In the genomic region with DNA sequence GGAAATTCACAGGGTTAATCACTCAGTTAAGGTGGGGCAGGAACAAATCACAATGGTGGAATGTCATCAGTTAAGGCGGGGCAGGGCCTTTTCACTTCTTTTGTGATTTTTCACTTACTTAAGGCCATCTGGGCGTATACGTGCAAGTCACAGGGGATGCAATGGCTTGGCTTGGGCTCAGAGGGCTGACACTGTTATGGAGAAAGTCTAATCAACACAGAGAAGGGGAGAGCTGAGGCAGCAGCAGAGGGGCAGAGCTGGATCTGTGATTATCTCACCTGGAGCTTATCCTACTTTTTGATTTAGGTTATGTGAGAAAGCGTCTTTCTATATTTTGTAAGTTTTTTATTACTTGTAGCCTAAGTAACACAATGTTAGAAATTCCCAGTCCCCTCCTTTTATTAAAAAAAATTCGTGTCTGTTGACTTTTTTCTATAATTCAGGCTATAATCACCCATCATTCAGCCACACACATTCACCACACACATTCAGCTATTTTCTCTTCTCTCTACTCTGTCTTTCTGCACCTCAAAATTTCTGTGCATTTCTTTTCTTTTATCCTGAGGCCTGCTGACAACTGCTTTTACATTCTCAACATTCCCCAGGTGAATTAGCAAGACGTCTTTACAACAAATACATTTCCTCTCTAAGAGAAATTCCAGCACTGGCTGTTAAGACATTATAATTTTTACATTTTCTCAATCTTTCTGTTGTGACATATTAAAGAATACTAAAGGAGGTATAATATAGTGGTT, we compare ENCODE assay signal across 2 cellular contexts.
TF ChIP-seq lines count a peak whose summit lies in the region.

No MANE protein-coding gene starts in this region.

TF ChIP-seq in A549, 52 proteins besides CTCF, POLR2A, EP300 and RAD21:
- TF ChIP-seq TP53 (CRISPR knock-in tag; IDR thresholded peaks at IDR 0.05): no peak
- TF ChIP-seq ZNF302 (CRISPR knock-in tag; IDR thresholded peaks at IDR 0.05): no peak
- no peak for TF ChIP-seq ZC3H11A (IDR thresholded peaks at IDR 0.05)
- TF ChIP-seq MAFK (IDR thresholded peaks at IDR 0.05; ENCODE audit: partially characterized antibody): no peak
- no peak for TF ChIP-seq FOSB (CRISPR knock-in tag; IDR thresholded peaks at IDR 0.05)
- TF ChIP-seq, protein P1, sequence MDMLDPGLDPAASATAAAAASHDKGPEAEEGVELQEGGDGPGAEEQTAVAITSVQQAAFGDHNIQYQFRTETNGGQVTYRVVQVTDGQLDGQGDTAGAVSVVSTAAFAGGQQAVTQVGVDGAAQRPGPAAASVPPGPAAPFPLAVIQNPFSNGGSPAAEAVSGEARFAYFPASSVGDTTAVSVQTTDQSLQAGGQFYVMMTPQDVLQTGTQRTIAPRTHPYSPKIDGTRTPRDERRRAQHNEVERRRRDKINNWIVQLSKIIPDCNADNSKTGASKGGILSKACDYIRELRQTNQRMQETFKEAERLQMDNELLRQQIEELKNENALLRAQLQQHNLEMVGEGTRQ (IDR thresholded peaks at IDR 0.05): no peak
- no peak for TF ChIP-seq CBX8 (IDR thresholded peaks at IDR 0.05)
- TF ChIP-seq ESRRA (IDR thresholded peaks at IDR 0.05; ENCODE audit: borderline replicate concordance, low read length): no peak
- TF ChIP-seq HEYL (CRISPR knock-in tag; IDR thresholded peaks at IDR 0.05): no peak
- no peak for TF ChIP-seq HDAC2 (IDR thresholded peaks at IDR 0.05)
- no peak for TF ChIP-seq GATA3 (IDR thresholded peaks at IDR 0.05; ENCODE audit: borderline replicate concordance)

TF ChIP-seq in IMR-90, 13 proteins besides CTCF, POLR2A, EP300 and RAD21:
- TF ChIP-seq BHLHE40 (IDR thresholded peaks at IDR 0.05; ENCODE audit: low read depth, low read length) (no peak), RFX5 (IDR thresholded peaks at IDR 0.05; ENCODE audit: low read depth, low read length) (no peak), MAZ (IDR thresholded peaks at IDR 0.05; ENCODE audit: borderline replicate concordance, low read depth, low read length) (no peak), MAFK (IDR thresholded peaks at IDR 0.05; ENCODE audit: low read depth, low read length) (no peak), CHD1 (IDR thresholded peaks at IDR 0.05; ENCODE audit: low read depth, low read length) (no peak), ELK1 (IDR thresholded peaks at IDR 0.05; ENCODE audit: borderline replicate concordance, low read depth, low read length) (no peak), SMC3 (IDR thresholded peaks at IDR 0.05; ENCODE audit: low read depth, low read length) (no peak), NFE2L2 (IDR thresholded peaks at IDR 0.05; ENCODE audit: low read depth, low read length) (no peak), MXI1 (IDR thresholded peaks at IDR 0.05; ENCODE audit: borderline replicate concordance, low read depth, low read length) (no peak), FOS (IDR thresholded peaks at IDR 0.05; ENCODE audit: low read depth, low read length) (no peak)
- TF ChIP-seq, protein P1 (IDR thresholded peaks at IDR 0.05; ENCODE audit: low read depth, low read length): no peak
